Comparison of ENCODE assay signal across 28 cellular contexts in the genomic region with DNA sequence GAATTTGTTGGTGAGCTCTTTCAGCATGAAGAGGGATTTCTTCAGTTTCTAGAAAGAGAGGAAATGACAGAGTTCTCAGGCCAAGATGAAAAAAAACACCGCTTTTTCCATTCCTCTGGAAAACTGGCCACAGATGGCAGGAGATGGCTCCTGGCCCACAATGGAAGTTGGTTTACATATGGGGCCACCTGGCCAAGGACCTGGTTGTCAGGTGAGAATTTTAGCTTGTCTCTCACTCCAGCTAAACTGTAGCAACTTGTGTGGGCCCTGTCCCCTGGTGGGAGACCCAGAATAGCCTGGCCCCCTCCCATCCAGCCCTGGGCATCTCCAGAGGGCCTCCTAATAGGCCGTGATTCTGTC.
"Had no signal": no experiment of that assay in that cellular context is flagged by ENCODE, and none has a peak within 500 bp of the region (broad histone marks: within the 10 kb centered on the region; RNA-seq: fewer than 3 reads in every experiment).

No MANE protein-coding gene starts in this region.

- ATAC-seq: activated CD8-positive, alpha-beta T cell treated with anti-CD3 and anti-CD28 coated beads for 36 hours; activated naive CD4-positive, alpha-beta T cell treated with anti-CD3 and anti-CD28 coated beads, Interleukin-2, amount 50 U/mL, for 72 hours; activated T-cell treated with anti-CD3 and anti-CD28 coated beads, Interleukin-2, amount 50 U/mL, for 4 hours; activated T-cell treated with anti-CD3 and anti-CD28 coated beads, Interleukin-2, amount 50 U/mL, for 72 hours; activated T-helper 17 cell treated with anti-CD3 and anti-CD28 coated beads, Interleukin-2, amount 50 U/mL, for 72 hours; body of pancreas had no signal

- DNase-seq: activated B cell treated with CpG ODN at 0.5 μM for 24 hours; activated CD4-positive, alpha-beta memory T cell treated with anti-CD3 and anti-CD28 coated beads for 36 hours; activated CD4-positive, alpha-beta T cell treated with anti-CD3 and anti-CD28 coated beads for 4 hours; activated CD4-positive, alpha-beta T cell treated with anti-CD3 and anti-CD28 coated beads, Interleukin-2, amount 10 ng/mL, durations not matched to agents 24 days and 14 days; activated CD4-positive, alpha-beta T cell treated with anti-CD3 and anti-CD28 coated beads, Interleukin-2, amount 50 U/mL, for 1 hour; activated CD4-positive, alpha-beta T cell treated with anti-CD3 and anti-CD28 coated beads, Interleukin-2, amount 50 U/mL, for 4 hours; activated CD4-positive, CD25-positive, alpha-beta regulatory T cell treated with anti-CD3 and anti-CD28 coated beads, Interleukin-2, amount 50 U/mL, for 72 hours; activated CD8-positive, alpha-beta memory T cell treated with anti-CD3 and anti-CD28 coated beads, Interleukin-2, amount 50 U/mL, for 4 hours; activated CD8-positive, alpha-beta T cell treated with anti-CD3 and anti-CD28 coated beads for 36 hours; activated effector memory CD4-positive, alpha-beta T cell treated with anti-CD3 and anti-CD28 coated beads, Interleukin-2, amount 50 U/mL, for 16 hours; activated gamma-delta T cell treated with Interleukin-2 at 50 U/mL for 16 hours; activated naive CD4-positive, alpha-beta T cell; activated naive CD4-positive, alpha-beta T cell treated with anti-CD3 and anti-CD28 coated beads for 36 hours; activated naive CD4-positive, alpha-beta T cell treated with anti-CD3 and anti-CD28 coated beads, Interleukin-2, amount 50 U/mL, for 16 hours; activated naive CD8-positive, alpha-beta T cell treated with anti-CD3 and anti-CD28 coated beads for 36 hours; activated T-cell treated with anti-CD3 and anti-CD28 coated beads for 4 hours; activated T-cell treated with anti-CD3 and anti-CD28 coated beads, Interleukin-2, amount 50 U/mL, for 1 hour; activated T-cell treated with anti-CD3 and anti-CD28 coated beads, Interleukin-2, amount 50 U/mL, for 4 hours; activated T-cell treated with anti-CD3 and anti-CD28 coated beads, Interleukin-2, amount 50 U/mL, for 72 hours; adrenal gland; amniotic stem cell; aorta; body of pancreas; T-helper 1 cell; T-helper 2 cell; T-helper 9 cell had no signal
